Comparison of ENCODE assay signal across 4 cellular contexts in the genomic region with DNA sequence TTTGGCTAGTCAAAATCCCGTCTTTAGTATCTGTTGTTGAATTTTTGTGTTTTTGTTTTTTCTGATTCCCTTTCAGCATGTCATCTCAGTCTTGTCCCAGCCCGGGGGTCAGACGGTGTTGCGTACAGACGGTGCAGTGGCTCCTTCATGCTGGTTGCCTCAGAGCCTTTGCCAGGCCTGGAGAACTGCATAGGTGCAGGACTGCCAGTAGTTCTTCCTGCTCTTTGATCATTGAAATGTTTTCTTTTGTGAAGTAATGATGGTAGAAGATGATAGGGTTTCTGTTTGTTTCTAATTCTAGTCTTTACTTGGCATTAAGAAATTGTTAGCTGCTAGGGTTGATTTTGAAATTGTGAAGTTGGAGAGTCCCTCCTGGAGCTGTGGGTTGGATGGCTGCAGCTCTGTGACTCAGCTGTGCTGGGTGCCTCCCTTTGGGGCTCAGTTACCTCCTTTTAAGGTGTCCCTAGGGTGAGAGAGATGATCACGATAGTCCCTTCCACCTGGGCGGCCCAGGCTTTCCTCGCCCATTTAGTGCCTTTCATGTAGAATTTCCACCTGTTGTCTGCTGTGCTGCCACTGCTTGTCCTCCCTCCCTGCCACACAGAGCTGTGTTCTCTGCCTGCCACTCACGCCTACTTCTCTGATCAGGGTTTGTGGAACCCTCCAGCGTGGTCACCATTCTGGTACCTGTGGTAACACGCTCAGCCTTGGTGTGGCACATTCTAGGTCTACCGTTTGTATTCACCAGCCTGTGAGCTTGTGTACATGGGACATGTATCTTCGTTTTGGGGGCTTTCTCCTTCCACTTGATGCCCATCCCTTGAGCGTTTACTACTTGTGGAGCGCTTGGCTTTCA. TPM values are rescaled to one million over a fixed set of nuclear protein-coding genes. Genes with fewer than 3 reads are reported as not detected.
"Had no signal": no experiment of that assay in that cellular context is flagged by ENCODE, and none has a peak within 500 bp of the region (broad histone marks: within the 10 kb centered on the region; RNA-seq: fewer than 3 reads in every experiment).

No MANE protein-coding gene starts in this region.

RNA-seq across cellular contexts. Expression of a gene that starts 32.6 kb away (rescaled TPM):
- total RNA-seq: ascending aorta, M059J had no signal

RNA-seq across cellular contexts. Expression of a gene that starts 51.1 kb away (rescaled TPM):
- total RNA-seq: ascending aorta, PC-3, Peyer's patch had no signal
